In the genomic region with DNA sequence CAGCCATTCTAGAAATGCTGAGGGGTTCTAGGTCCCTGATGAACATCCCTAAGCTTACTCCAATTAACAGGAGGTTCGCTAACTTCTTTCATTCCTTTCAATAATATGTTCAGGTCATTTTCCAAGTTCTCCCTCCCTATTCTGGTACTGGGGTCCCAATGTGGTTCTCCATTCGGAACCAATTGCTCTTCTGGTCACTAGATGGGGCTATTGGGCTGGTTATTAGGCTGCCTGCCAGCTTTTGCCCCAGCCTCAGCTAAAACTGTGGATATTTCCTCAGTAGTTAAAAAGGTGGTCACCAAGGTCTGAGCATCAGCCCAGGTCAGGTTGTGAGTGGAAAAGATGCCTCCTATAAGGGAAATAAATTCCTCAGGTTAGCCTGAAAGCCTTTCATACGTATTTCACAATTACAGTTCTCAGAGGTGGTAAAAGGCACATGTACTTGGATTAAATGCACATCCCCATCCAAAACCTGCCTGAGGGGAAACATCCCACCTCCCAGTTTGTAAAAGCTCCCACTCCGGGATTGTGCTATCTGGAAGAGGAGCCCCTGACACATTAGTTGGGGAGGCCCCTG, we compare ENCODE assay signal across 9 cellular contexts.
A peak's percentile ranks its signal among the peaks of the same experiment; 100 is the strongest.
DNase-seq lines count a peak whose midpoint lies in the region; ATAC-seq and TF ChIP-seq lines count a peak whose summit lies in the region.
"Had no signal": no experiment of that assay in that cellular context is flagged by ENCODE, and none has a peak within 500 bp of the region (broad histone marks: within the 10 kb centered on the region; RNA-seq: fewer than 3 reads in every experiment).

No MANE protein-coding gene starts in this region.

- H3K9me2 ChIP-seq in hepatocyte (replicated peaks; ENCODE audit: insufficient read depth), result no peaks in the 10 kb centered on the region

- H3K27me3 ChIP-seq in hepatocyte (no peaks in the 10 kb centered on the region), tibial artery (no peaks in the 10 kb centered on the region)
- H3K27me3 ChIP-seq: SJSA1 had no signal

- peak; percentile 85 for TF ChIP-seq CTCF in hepatocyte (IDR thresholded peaks at IDR 0.05; ENCODE audit: poor library complexity)
- TF ChIP-seq CTCF in tibial artery (IDR thresholded peaks at IDR 0.05), result peak; percentile 42 to 46

- ATAC-seq in GM18909 (IDR thresholded peaks at IDR 0.05; ENCODE audit: poor library complexity, unreplicated experiment) (peak; percentile 66), HG03342 (IDR thresholded peaks at IDR 0.05; ENCODE audit: unreplicated experiment) (peak; percentile 65), SK-N-SH treated with all-trans-retinoic acid at 6 μM for 48 hours (peak; percentile 86), GM21717 (IDR thresholded peaks at IDR 0.05; ENCODE audit: unreplicated experiment) (no peak)

- no peaks in the 10 kb centered on the region for H3K79me2 ChIP-seq in hepatocyte

- DNase-seq in COR-L47 (lab: John Stamatoyannopoulos, UW) (peak; percentile 32), hepatocyte (ENCODE audit: low spot score) (peak; percentile 73), tibial artery (no peak), NCI-H1694 (lab: John Stamatoyannopoulos, UW) (no peak)

- H4K20me1 ChIP-seq in hepatocyte (ENCODE audit: insufficient read depth, poor library complexity, severe bottlenecking), result no peaks in the 10 kb centered on the region

- intact Hi-C loops in tibial artery (cut with DNase I; ENCODE audit: low total_unique reads), result no loop called here

- no peak overlapping the region for H2AFZ ChIP-seq in hepatocyte

- H3K27ac ChIP-seq in hepatocyte, result no peak overlapping the region
- no peak overlapping the region for H3K27ac ChIP-seq in tibial artery
- H3K27ac ChIP-seq: SJSA1 had no signal

- WGBS in hepatocyte (ENCODE audit: low lambda C conversion rate, missing lambda C conversion rate), result 29% methylated on average over 4 of the region's 4 CpGs

- H3K4me3 ChIP-seq in hepatocyte (no peak overlapping the region), tibial artery (no peak overlapping the region)
- H3K4me3 ChIP-seq: SJSA1 had no signal

- no peaks in the 10 kb centered on the region for H3K36me3 ChIP-seq in hepatocyte (replicated peaks; ENCODE audit: insufficient read depth, low read depth)
- H3K36me3 ChIP-seq in tibial artery, result no peaks in the 10 kb centered on the region
- H3K36me3 ChIP-seq: SJSA1 had no signal

- H3K9me3 ChIP-seq in hepatocyte (ENCODE audit: low read depth), result no peaks in the 10 kb centered on the region
- no peaks in the 10 kb centered on the region for H3K9me3 ChIP-seq in tibial artery
- H3K9me3 ChIP-seq: SJSA1 had no signal

- H3K4me1 ChIP-seq in hepatocyte (ENCODE audit: insufficient read depth), result peaks cover 5% of the 10 kb centered on the region
- peaks cover 0 to 14% (median 0%) of the 10 kb centered on the region in 4 donors for H3K4me1 ChIP-seq in tibial artery
- H3K4me1 ChIP-seq: SJSA1 had no signal

- no peak overlapping the region for H3K4me2 ChIP-seq in hepatocyte

TF ChIP-seq in SK-N-SH treated with all-trans-retinoic acid at 6 μM for 48 hours, 23 proteins besides CTCF, POLR2A, EP300 and RAD21 (continues in another document):
- TF ChIP-seq, protein P1, sequence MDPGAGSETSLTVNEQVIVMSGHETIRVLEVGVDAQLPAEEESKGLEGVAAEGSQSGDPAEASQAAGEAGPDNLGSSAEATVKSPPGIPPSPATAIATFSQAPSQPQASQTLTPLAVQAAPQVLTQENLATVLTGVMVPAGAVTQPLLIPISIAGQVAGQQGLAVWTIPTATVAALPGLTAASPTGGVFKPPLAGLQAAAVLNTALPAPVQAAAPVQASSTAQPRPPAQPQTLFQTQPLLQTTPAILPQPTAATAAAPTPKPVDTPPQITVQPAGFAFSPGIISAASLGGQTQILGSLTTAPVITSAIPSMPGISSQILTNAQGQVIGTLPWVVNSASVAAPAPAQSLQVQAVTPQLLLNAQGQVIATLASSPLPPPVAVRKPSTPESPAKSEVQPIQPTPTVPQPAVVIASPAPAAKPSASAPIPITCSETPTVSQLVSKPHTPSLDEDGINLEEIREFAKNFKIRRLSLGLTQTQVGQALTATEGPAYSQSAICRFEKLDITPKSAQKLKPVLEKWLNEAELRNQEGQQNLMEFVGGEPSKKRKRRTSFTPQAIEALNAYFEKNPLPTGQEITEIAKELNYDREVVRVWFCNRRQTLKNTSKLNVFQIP (CRISPR knock-in tag; IDR thresholded peaks at IDR 0.05; ENCODE audit: borderline replicate concordance, low read depth), result no peak
- no peak for TF ChIP-seq ZFP30 (CRISPR knock-in tag; IDR thresholded peaks at IDR 0.05)
- TF ChIP-seq ZFP3 (CRISPR knock-in tag; IDR thresholded peaks at IDR 0.05), result no peak
- no peak for TF ChIP-seq ZC3H10 (CRISPR knock-in tag; IDR thresholded peaks at IDR 0.05)
- TF ChIP-seq TCF4 (CRISPR knock-in tag; IDR thresholded peaks at IDR 0.05; ENCODE audit: borderline replicate concordance), result no peak
- no peak for TF ChIP-seq GLIS3 (CRISPR knock-in tag; IDR thresholded peaks at IDR 0.05)
- no peak for TF ChIP-seq ZNF70 (CRISPR knock-in tag; IDR thresholded peaks at IDR 0.05)
- no peak for TF ChIP-seq ARNTL (CRISPR knock-in tag; IDR thresholded peaks at IDR 0.05; ENCODE audit: borderline replicate concordance, low read depth)
- TF ChIP-seq, protein P2, sequence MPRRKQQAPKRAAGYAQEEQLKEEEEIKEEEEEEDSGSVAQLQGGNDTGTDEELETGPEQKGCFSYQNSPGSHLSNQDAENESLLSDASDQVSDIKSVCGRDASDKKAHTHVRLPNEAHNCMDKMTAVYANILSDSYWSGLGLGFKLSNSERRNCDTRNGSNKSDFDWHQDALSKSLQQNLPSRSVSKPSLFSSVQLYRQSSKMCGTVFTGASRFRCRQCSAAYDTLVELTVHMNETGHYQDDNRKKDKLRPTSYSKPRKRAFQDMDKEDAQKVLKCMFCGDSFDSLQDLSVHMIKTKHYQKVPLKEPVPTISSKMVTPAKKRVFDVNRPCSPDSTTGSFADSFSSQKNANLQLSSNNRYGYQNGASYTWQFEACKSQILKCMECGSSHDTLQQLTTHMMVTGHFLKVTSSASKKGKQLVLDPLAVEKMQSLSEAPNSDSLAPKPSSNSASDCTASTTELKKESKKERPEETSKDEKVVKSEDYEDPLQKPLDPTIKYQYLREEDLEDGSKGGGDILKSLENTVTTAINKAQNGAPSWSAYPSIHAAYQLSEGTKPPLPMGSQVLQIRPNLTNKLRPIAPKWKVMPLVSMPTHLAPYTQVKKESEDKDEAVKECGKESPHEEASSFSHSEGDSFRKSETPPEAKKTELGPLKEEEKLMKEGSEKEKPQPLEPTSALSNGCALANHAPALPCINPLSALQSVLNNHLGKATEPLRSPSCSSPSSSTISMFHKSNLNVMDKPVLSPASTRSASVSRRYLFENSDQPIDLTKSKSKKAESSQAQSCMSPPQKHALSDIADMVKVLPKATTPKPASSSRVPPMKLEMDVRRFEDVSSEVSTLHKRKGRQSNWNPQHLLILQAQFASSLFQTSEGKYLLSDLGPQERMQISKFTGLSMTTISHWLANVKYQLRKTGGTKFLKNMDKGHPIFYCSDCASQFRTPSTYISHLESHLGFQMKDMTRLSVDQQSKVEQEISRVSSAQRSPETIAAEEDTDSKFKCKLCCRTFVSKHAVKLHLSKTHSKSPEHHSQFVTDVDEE (CRISPR knock-in tag; IDR thresholded peaks at IDR 0.05), result no peak
- TF ChIP-seq SNAI2 (CRISPR knock-in tag; IDR thresholded peaks at IDR 0.05), result no peak
- no peak for TF ChIP-seq ZNF565 (CRISPR knock-in tag; conservative IDR thresholded peaks at IDR 0.05; ENCODE audit: low read depth)
- TF ChIP-seq, protein P3, sequence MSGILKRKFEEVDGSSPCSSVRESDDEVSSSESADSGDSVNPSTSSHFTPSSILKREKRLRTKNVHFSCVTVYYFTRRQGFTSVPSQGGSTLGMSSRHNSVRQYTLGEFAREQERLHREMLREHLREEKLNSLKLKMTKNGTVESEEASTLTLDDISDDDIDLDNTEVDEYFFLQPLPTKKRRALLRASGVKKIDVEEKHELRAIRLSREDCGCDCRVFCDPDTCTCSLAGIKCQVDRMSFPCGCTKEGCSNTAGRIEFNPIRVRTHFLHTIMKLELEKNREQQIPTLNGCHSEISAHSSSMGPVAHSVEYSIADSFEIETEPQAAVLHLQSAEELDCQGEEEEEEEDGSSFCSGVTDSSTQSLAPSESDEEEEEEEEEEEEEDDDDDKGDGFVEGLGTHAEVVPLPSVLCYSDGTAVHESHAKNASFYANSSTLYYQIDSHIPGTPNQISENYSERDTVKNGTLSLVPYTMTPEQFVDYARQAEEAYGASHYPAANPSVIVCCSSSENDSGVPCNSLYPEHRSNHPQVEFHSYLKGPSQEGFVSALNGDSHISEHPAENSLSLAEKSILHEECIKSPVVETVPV (CRISPR knock-in tag; IDR thresholded peaks at IDR 0.05), result no peak
- TF ChIP-seq, protein P4, sequence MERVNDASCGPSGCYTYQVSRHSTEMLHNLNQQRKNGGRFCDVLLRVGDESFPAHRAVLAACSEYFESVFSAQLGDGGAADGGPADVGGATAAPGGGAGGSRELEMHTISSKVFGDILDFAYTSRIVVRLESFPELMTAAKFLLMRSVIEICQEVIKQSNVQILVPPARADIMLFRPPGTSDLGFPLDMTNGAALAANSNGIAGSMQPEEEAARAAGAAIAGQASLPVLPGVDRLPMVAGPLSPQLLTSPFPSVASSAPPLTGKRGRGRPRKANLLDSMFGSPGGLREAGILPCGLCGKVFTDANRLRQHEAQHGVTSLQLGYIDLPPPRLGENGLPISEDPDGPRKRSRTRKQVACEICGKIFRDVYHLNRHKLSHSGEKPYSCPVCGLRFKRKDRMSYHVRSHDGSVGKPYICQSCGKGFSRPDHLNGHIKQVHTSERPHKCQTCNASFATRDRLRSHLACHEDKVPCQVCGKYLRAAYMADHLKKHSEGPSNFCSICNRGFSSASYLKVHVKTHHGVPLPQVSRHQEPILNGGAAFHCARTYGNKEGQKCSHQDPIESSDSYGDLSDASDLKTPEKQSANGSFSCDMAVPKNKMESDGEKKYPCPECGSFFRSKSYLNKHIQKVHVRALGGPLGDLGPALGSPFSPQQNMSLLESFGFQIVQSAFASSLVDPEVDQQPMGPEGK (CRISPR knock-in tag; IDR thresholded peaks at IDR 0.05; ENCODE audit: borderline replicate concordance), result no peak
- no peak for TF ChIP-seq ISL1 (CRISPR knock-in tag; IDR thresholded peaks at IDR 0.05)
- TF ChIP-seq, protein P5, sequence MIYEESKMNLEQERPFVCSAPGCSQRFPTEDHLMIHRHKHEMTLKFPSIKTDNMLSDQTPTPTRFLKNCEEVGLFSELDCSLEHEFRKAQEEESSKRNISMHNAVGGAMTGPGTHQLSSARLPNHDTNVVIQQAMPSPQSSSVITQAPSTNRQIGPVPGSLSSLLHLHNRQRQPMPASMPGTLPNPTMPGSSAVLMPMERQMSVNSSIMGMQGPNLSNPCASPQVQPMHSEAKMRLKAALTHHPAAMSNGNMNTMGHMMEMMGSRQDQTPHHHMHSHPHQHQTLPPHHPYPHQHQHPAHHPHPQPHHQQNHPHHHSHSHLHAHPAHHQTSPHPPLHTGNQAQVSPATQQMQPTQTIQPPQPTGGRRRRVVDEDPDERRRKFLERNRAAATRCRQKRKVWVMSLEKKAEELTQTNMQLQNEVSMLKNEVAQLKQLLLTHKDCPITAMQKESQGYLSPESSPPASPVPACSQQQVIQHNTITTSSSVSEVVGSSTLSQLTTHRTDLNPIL (CRISPR knock-in tag; IDR thresholded peaks at IDR 0.05; ENCODE audit: low read depth), result no peak
- no peak for TF ChIP-seq BACH2 (CRISPR knock-in tag; IDR thresholded peaks at IDR 0.05; ENCODE audit: borderline replicate concordance)

Comparison
In these comparisons a context has a peak if more than half of its experiments do, and no peak if none do; other contexts are left out.
1. DNase-seq: peak in COR-L47 (single experiment) and hepatocyte (single experiment); none in tibial artery (0 of 2) and NCI-H1694 (single experiment).